1 cellular context compared by ENCODE assay signal in the genomic region with DNA sequence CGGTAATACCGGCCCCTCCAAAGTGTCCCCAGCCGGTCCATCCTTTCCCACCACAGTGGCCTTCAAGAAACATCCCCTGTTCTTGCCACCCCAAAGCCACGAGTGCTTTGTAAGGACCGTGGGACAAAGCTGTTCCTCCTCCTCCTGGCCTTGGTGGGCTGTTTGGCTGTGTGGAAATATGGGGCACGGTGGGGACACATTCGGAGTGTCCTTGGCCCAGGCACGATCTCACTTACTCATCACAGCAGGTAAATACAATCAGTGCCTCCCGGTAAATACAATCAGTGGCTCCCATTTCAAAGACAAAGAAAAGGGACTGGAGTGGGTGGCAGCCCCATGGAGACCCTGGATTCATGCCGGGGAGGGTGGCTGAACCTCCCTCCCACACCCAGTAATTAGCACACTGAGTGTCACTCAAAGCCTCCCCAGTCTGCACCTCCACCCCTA.
TF ChIP-seq lines count a peak whose summit lies in the region.

No MANE protein-coding gene starts in this region.

TF ChIP-seq in HepG2, 621 proteins besides CTCF, POLR2A, EP300 and RAD21 (continued from another document and continues in another):
- TF ChIP-seq ZNF615 (CRISPR knock-in tag; IDR thresholded peaks at IDR 0.05; ENCODE audit: borderline replicate concordance), result no peak
- TF ChIP-seq GATAD2A (CRISPR knock-in tag; IDR thresholded peaks at IDR 0.05), result peak; percentile 77
- no peak for TF ChIP-seq ZNF264 (CRISPR knock-in tag; IDR thresholded peaks at IDR 0.05)
- TF ChIP-seq, protein P1, sequence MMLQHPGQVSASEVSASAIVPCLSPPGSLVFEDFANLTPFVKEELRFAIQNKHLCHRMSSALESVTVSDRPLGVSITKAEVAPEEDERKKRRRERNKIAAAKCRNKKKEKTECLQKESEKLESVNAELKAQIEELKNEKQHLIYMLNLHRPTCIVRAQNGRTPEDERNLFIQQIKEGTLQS (CRISPR knock-in tag; IDR thresholded peaks at IDR 0.05), result 0 out of 2 replicates have a peak, but pooled peaks have one; percentile 45
- 0 out of 2 replicates have a peak, but pooled peaks have one; percentile 27 for TF ChIP-seq MEIS1 (CRISPR knock-in tag; IDR thresholded peaks at IDR 0.05; ENCODE audit: borderline replicate concordance)
- no peak for TF ChIP-seq PTBP1 (IDR thresholded peaks at IDR 0.05; ENCODE audit: low read depth, low read length, poor library complexity, severe bottlenecking)
- TF ChIP-seq, protein P2, sequence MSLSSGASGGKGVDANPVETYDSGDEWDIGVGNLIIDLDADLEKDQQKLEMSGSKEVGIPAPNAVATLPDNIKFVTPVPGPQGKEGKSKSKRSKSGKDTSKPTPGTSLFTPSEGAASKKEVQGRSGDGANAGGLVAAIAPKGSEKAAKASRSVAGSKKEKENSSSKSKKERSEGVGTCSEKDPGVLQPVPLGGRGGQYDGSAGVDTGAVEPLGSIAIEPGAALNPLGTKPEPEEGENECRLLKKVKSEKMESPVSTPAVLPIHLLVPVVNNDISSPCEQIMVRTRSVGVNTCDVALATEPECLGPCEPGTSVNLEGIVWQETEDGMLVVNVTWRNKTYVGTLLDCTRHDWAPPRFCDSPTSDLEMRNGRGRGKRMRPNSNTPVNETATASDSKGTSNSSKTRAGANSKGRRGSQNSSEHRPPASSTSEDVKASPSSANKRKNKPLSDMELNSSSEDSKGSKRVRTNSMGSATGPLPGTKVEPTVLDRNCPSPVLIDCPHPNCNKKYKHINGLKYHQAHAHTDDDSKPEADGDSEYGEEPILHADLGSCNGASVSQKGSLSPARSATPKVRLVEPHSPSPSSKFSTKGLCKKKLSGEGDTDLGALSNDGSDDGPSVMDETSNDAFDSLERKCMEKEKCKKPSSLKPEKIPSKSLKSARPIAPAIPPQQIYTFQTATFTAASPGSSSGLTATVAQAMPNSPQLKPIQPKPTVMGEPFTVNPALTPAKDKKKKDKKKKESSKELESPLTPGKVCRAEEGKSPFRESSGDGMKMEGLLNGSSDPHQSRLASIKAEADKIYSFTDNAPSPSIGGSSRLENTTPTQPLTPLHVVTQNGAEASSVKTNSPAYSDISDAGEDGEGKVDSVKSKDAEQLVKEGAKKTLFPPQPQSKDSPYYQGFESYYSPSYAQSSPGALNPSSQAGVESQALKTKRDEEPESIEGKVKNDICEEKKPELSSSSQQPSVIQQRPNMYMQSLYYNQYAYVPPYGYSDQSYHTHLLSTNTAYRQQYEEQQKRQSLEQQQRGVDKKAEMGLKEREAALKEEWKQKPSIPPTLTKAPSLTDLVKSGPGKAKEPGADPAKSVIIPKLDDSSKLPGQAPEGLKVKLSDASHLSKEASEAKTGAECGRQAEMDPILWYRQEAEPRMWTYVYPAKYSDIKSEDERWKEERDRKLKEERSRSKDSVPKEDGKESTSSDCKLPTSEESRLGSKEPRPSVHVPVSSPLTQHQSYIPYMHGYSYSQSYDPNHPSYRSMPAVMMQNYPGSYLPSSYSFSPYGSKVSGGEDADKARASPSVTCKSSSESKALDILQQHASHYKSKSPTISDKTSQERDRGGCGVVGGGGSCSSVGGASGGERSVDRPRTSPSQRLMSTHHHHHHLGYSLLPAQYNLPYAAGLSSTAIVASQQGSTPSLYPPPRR (CRISPR knock-in tag; IDR thresholded peaks at IDR 0.05; ENCODE audit: borderline replicate concordance), result peak; percentile 72; the same call in 1 of the 2 replicates
- 0 out of 2 replicates have a peak, but pooled peaks have one; percentile 53 for TF ChIP-seq MEF2D (CRISPR knock-in tag; IDR thresholded peaks at IDR 0.05)
- TF ChIP-seq HHEX (CRISPR knock-in tag; IDR thresholded peaks at IDR 0.05), result peak; percentile 73
- TF ChIP-seq, protein P3, sequence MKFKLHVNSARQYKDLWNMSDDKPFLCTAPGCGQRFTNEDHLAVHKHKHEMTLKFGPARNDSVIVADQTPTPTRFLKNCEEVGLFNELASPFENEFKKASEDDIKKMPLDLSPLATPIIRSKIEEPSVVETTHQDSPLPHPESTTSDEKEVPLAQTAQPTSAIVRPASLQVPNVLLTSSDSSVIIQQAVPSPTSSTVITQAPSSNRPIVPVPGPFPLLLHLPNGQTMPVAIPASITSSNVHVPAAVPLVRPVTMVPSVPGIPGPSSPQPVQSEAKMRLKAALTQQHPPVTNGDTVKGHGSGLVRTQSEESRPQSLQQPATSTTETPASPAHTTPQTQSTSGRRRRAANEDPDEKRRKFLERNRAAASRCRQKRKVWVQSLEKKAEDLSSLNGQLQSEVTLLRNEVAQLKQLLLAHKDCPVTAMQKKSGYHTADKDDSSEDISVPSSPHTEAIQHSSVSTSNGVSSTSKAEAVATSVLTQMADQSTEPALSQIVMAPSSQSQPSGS (CRISPR knock-in tag; IDR thresholded peaks at IDR 0.05), result no peak
- TF ChIP-seq HIVEP1 (CRISPR knock-in tag; IDR thresholded peaks at IDR 0.05), result no peak
- peak; percentile 62; the same call in 1 of the 2 replicates for TF ChIP-seq JUN (CRISPR knock-in tag; IDR thresholded peaks at IDR 0.05)
- TF ChIP-seq, protein P4, sequence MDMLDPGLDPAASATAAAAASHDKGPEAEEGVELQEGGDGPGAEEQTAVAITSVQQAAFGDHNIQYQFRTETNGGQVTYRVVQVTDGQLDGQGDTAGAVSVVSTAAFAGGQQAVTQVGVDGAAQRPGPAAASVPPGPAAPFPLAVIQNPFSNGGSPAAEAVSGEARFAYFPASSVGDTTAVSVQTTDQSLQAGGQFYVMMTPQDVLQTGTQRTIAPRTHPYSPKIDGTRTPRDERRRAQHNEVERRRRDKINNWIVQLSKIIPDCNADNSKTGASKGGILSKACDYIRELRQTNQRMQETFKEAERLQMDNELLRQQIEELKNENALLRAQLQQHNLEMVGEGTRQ (IDR thresholded peaks at IDR 0.05; ENCODE audit: low read depth, low read length), result no peak
- TF ChIP-seq, protein P4 (CRISPR knock-in tag; IDR thresholded peaks at IDR 0.05; ENCODE audit: borderline replicate concordance), result no peak
- TF ChIP-seq, protein P5, sequence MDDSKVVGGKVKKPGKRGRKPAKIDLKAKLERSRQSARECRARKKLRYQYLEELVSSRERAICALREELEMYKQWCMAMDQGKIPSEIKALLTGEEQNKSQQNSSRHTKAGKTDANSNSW (CRISPR knock-in tag; IDR thresholded peaks at IDR 0.05; ENCODE audit: borderline replicate concordance), result no peak
- TF ChIP-seq FOSL2 (CRISPR knock-in tag; IDR thresholded peaks at IDR 0.05), result peak; percentile 95
- no peak for TF ChIP-seq ZFP82 (CRISPR knock-in tag; IDR thresholded peaks at IDR 0.05; ENCODE audit: borderline replicate concordance)
- no peak for TF ChIP-seq NFE2 (CRISPR knock-in tag; IDR thresholded peaks at IDR 0.05)
- TF ChIP-seq SALL1 (CRISPR knock-in tag; IDR thresholded peaks at IDR 0.05), result peak; percentile 71; the same call in 1 of the 2 replicates
- TF ChIP-seq, protein P6, sequence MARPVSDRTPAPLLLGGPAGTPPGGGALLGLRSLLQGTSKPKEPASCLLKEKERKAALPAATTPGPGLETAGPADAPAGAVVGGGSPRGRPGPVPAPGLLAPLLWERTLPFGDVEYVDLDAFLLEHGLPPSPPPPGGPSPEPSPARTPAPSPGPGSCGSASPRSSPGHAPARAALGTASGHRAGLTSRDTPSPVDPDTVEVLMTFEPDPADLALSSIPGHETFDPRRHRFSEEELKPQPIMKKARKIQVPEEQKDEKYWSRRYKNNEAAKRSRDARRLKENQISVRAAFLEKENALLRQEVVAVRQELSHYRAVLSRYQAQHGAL (CRISPR knock-in tag; IDR thresholded peaks at IDR 0.05; ENCODE audit: not compliant biosample characterization), result no peak
- no peak for TF ChIP-seq SRSF1 (optimal IDR thresholded peaks at IDR 0.05; ENCODE audit: low read depth, low read length)
- peak; percentile 65; the same call in 1 of the 2 replicates for TF ChIP-seq BHLHE40 (IDR thresholded peaks at IDR 0.05; ENCODE audit: low read length)
- TF ChIP-seq, protein P7, sequence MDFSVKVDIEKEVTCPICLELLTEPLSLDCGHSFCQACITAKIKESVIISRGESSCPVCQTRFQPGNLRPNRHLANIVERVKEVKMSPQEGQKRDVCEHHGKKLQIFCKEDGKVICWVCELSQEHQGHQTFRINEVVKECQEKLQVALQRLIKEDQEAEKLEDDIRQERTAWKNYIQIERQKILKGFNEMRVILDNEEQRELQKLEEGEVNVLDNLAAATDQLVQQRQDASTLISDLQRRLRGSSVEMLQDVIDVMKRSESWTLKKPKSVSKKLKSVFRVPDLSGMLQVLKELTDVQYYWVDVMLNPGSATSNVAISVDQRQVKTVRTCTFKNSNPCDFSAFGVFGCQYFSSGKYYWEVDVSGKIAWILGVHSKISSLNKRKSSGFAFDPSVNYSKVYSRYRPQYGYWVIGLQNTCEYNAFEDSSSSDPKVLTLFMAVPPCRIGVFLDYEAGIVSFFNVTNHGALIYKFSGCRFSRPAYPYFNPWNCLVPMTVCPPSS (IDR thresholded peaks at IDR 0.05), result no peak
- TF ChIP-seq FOXA3 (CRISPR knock-in tag; IDR thresholded peaks at IDR 0.05), result peak; percentile 87
- TF ChIP-seq SNAI1 (CRISPR knock-in tag; IDR thresholded peaks at IDR 0.05; ENCODE audit: borderline replicate concordance), result no peak
- TF ChIP-seq CBX5 (CRISPR knock-in tag; IDR thresholded peaks at IDR 0.05; ENCODE audit: borderline replicate concordance), result no peak
- no peak for TF ChIP-seq ZNF143 (CRISPR knock-in tag; IDR thresholded peaks at IDR 0.05)
- TF ChIP-seq ZZZ3 (CRISPR knock-in tag; IDR thresholded peaks at IDR 0.05; ENCODE audit: borderline replicate concordance), result no peak
- 0 out of 2 replicates have a peak, but pooled peaks have one; percentile 18 for TF ChIP-seq FOXK1 (CRISPR knock-in tag; IDR thresholded peaks at IDR 0.05; ENCODE audit: borderline replicate concordance, low read depth)
- no peak for TF ChIP-seq NPAS2 (CRISPR knock-in tag; IDR thresholded peaks at IDR 0.05; ENCODE audit: borderline replicate concordance)
- TF ChIP-seq ZNF343 (CRISPR knock-in tag; IDR thresholded peaks at IDR 0.05), result no peak
- TF ChIP-seq ZNF605 (CRISPR knock-in tag; IDR thresholded peaks at IDR 0.05), result no peak
- TF ChIP-seq HMG20B (CRISPR knock-in tag; conservative IDR thresholded peaks at IDR 0.05), result peak; percentile 95
- TF ChIP-seq, protein P8, sequence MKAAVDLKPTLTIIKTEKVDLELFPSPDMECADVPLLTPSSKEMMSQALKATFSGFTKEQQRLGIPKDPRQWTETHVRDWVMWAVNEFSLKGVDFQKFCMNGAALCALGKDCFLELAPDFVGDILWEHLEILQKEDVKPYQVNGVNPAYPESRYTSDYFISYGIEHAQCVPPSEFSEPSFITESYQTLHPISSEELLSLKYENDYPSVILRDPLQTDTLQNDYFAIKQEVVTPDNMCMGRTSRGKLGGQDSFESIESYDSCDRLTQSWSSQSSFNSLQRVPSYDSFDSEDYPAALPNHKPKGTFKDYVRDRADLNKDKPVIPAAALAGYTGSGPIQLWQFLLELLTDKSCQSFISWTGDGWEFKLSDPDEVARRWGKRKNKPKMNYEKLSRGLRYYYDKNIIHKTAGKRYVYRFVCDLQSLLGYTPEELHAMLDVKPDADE (CRISPR knock-in tag; IDR thresholded peaks at IDR 0.05), result no peak
- TF ChIP-seq CAMTA2 (CRISPR knock-in tag; IDR thresholded peaks at IDR 0.05; ENCODE audit: borderline replicate concordance), result peak; percentile 15; the same call in 1 of the 2 replicates
- no peak for TF ChIP-seq SOX6 (IDR thresholded peaks at IDR 0.05)
- peak; percentile 80 for TF ChIP-seq SOX6 (CRISPR knock-in tag; IDR thresholded peaks at IDR 0.05)
- TF ChIP-seq DNMT3B (CRISPR knock-in tag; conservative IDR thresholded peaks at IDR 0.05), result peak; percentile 78; the same call in 1 of the 2 replicates
- TF ChIP-seq ESRRA (CRISPR knock-in tag; IDR thresholded peaks at IDR 0.05; ENCODE audit: low read depth), result no peak
- TF ChIP-seq RXRA (CRISPR knock-in tag; IDR thresholded peaks at IDR 0.05), result peak; percentile 86
- no peak for TF ChIP-seq ZNF101 (CRISPR knock-in tag; IDR thresholded peaks at IDR 0.05; ENCODE audit: borderline replicate concordance, low read depth)
- 0 out of 2 replicates have a peak, but pooled peaks have one; percentile 47 for TF ChIP-seq SMAD3 (CRISPR knock-in tag; IDR thresholded peaks at IDR 0.05)
- 0 out of 2 replicates have a peak, but pooled peaks have one; percentile 12 for TF ChIP-seq EEA1 (CRISPR knock-in tag; IDR thresholded peaks at IDR 0.05; ENCODE audit: borderline replicate concordance)
- TF ChIP-seq, protein P9, sequence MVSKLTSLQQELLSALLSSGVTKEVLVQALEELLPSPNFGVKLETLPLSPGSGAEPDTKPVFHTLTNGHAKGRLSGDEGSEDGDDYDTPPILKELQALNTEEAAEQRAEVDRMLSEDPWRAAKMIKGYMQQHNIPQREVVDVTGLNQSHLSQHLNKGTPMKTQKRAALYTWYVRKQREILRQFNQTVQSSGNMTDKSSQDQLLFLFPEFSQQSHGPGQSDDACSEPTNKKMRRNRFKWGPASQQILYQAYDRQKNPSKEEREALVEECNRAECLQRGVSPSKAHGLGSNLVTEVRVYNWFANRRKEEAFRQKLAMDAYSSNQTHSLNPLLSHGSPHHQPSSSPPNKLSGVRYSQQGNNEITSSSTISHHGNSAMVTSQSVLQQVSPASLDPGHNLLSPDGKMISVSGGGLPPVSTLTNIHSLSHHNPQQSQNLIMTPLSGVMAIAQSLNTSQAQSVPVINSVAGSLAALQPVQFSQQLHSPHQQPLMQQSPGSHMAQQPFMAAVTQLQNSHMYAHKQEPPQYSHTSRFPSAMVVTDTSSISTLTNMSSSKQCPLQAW (CRISPR knock-in tag; IDR thresholded peaks at IDR 0.05), result peak; percentile 75; the same call in 1 of the 2 replicates
- no peak for TF ChIP-seq MAFG (CRISPR knock-in tag; IDR thresholded peaks at IDR 0.05)
- TF ChIP-seq ZNF256 (CRISPR knock-in tag; conservative IDR thresholded peaks at IDR 0.05), result no peak
- TF ChIP-seq, protein P10, sequence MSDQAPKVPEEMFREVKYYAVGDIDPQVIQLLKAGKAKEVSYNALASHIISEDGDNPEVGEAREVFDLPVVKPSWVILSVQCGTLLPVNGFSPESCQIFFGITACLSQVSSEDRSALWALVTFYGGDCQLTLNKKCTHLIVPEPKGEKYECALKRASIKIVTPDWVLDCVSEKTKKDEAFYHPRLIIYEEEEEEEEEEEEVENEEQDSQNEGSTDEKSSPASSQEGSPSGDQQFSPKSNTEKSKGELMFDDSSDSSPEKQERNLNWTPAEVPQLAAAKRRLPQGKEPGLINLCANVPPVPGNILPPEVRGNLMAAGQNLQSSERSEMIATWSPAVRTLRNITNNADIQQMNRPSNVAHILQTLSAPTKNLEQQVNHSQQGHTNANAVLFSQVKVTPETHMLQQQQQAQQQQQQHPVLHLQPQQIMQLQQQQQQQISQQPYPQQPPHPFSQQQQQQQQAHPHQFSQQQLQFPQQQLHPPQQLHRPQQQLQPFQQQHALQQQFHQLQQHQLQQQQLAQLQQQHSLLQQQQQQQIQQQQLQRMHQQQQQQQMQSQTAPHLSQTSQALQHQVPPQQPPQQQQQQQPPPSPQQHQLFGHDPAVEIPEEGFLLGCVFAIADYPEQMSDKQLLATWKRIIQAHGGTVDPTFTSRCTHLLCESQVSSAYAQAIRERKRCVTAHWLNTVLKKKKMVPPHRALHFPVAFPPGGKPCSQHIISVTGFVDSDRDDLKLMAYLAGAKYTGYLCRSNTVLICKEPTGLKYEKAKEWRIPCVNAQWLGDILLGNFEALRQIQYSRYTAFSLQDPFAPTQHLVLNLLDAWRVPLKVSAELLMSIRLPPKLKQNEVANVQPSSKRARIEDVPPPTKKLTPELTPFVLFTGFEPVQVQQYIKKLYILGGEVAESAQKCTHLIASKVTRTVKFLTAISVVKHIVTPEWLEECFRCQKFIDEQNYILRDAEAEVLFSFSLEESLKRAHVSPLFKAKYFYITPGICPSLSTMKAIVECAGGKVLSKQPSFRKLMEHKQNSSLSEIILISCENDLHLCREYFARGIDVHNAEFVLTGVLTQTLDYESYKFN (CRISPR knock-in tag; conservative IDR thresholded peaks at IDR 0.05), result peak; percentile 64
